8 cellular contexts compared by ENCODE assay signal in the genomic region with DNA sequence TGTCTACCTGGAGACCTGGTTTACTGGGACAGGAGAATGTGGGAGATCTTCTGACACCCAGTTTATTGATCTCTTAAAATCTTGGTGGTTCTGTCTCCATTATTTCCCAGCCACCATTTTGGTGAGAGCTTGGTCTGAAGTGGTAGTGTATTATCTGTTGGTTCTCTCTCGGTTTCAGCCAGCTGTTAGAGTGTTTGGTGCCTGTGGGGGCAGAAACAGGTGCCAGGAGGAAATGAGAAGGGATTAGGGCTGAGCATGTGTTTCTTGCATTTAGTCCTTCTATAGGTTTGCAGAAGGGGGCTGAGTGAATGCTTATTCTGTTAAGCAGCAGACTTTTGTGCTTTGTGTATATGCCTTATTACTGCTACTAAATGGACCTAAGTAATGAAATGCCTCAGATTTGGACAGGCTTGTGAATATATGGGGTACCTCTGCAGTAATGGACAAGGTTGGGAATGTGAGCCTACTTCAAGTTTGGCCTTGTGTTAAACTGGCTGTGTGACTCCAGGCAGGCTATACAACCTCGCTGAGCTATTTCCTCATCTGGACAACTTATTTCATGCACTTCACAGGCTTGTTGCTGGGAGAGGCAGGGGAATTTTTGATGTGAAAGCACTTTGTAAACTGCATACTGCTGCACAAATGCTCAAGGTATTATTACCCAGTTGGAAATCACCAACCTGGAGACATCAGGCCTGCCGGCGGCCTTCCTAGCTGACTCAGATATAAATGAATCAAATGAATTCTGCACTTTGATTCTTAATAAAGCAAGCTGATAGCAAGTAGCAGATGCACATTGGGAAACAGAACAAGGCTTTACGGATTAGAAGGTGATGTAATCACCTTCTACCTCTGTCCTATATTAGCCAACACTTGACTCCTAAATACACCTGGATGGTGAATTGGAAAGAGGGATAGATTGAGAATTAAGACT. TPM values are rescaled to one million over a fixed set of nuclear protein-coding genes. Genes with fewer than 3 reads are reported as not detected.
DNase-seq lines count a peak whose midpoint lies in the region; ATAC-seq and TF ChIP-seq lines count a peak whose summit lies in the region.

No MANE protein-coding gene starts in this region.

- H3K4me3 ChIP-seq in GM12865 (ENCODE audit: low read depth, low read length), result no peak overlapping the region
- H3K4me3 ChIP-seq in iPS-20b (ENCODE audit: low read length), result peak overlapping the region; percentile 10; the same call in 1 of the 2 replicates
- H3K4me3 ChIP-seq in esophagus squamous epithelium, result no peak overlapping the region

- 32 to 56% methylated on average over 5 of the region's 5 CpGs for WGBS in esophagus squamous epithelium, 2 donors

- H3K9ac ChIP-seq in iPS-20b (ENCODE audit: low read depth, low read length), result no peak overlapping the region

- peaks cover 81% of the 10 kb centered on the region for H3K4me1 ChIP-seq in iPS-20b (ENCODE audit: insufficient read depth, low read length)
- peaks cover 20 to 97% (median 46%) of the 10 kb centered on the region in 3 donors for H3K4me1 ChIP-seq in esophagus squamous epithelium

- ATAC-seq in GM21447 (IDR thresholded peaks at IDR 0.05; ENCODE audit: unreplicated experiment), result peak; percentile 63

- intact Hi-C loops in esophagus squamous epithelium (cut with DNase I), result loop anchor here (10.0 kb wide), 1 partner anchor 179 kb away; no protein-coding TSS in a partner anchor

- DNase-seq in GM12865 (ENCODE audit: low read depth), result peak; percentile 86
- no peak for DNase-seq in esophagus squamous epithelium (lab: John Stamatoyannopoulos, UW)
- no peak for DNase-seq in NCI-H526 (lab: John Stamatoyannopoulos, UW)
- DNase-seq in T1000 (lab: John Stamatoyannopoulos, UW), result no peak
- no peak for DNase-seq in islet precursor cell

- H3K27me3 ChIP-seq in iPS-20b (ENCODE audit: insufficient read depth, low read length), result no peaks in the 10 kb centered on the region
- no peaks in the 10 kb centered on the region for H3K27me3 ChIP-seq in esophagus squamous epithelium

- no peak for TF ChIP-seq POLR2A in esophagus squamous epithelium (IDR thresholded peaks at IDR 0.05)

- TF ChIP-seq CTCF in GM12865 (IDR thresholded peaks at IDR 0.05; ENCODE audit: insufficient read depth, low read depth, low read length, missing control alignments), result no peak
- no peak for TF ChIP-seq CTCF in esophagus squamous epithelium (IDR thresholded peaks at IDR 0.05)

- H3K36me3 ChIP-seq in KOPT-K1 (ENCODE audit: insufficient read depth, low read length), result peaks cover 30% of the 10 kb centered on the region
- H3K36me3 ChIP-seq in iPS-20b (ENCODE audit: insufficient read depth, low read depth, low read length), result peaks cover 35% of the 10 kb centered on the region
- no peaks in the 10 kb centered on the region for H3K36me3 ChIP-seq in esophagus squamous epithelium

- H3K9me3 ChIP-seq in KOPT-K1 (ENCODE audit: insufficient read depth, low read length, poor library complexity, severe bottlenecking) (no peaks in the 10 kb centered on the region), iPS-20b (ENCODE audit: insufficient read depth, low read depth, low read length) (no peaks in the 10 kb centered on the region), esophagus squamous epithelium (no peaks in the 10 kb centered on the region)

- H3K27ac ChIP-seq in KOPT-K1 (ENCODE audit: low read depth, low read length, poor library complexity, severe bottlenecking) (peak overlapping the region; percentile 67), iPS-20b (ENCODE audit: low read length) (no peak overlapping the region), esophagus squamous epithelium (peak overlapping the region in 2 of 4 donors; percentile 3 to 47)

RNA-seq across cellular contexts. Expression of a gene that starts 9.9 kb away (rescaled TPM):
- total RNA-seq in esophagus squamous epithelium, result 10 to 100 TPM; 13.3 to 19.6 (median 16.3) TPM
